In genomic region chr18:66461344-66461743, GRCh38 we compare ENCODE assay signal across 30 cellular contexts.
DNase-seq lines count a peak whose midpoint lies in the region; ATAC-seq, FAIRE-seq and TF ChIP-seq lines count a peak whose summit lies in the region.
"Had no signal": no experiment of that assay in that cellular context is flagged by ENCODE, and none has a peak within 500 bp of the region (broad histone marks: within the 10 kb centered on the region; RNA-seq: fewer than 3 reads in every experiment).

No MANE protein-coding gene starts in this region.

- H3K4me1 ChIP-seq in KMS-11 (ENCODE audit: low read depth, poor library complexity, severe bottlenecking) (peaks cover 10% of the 10 kb centered on the region), ovary (ENCODE audit: insufficient read depth) (no peaks in the 10 kb centered on the region)
- H3K4me1 ChIP-seq: Caco-2 had no signal

- H3K27ac ChIP-seq in KMS-11 (no peak overlapping the region), ovary (no peak overlapping the region)
- H3K27ac ChIP-seq: 22Rv1; BLaER1 treated with 17β-estradiol and CSF1 and Interleukin-3, amounts not matched to agents 10 nM and 100 nM; GM23248 had no signal

- TF ChIP-seq POLR2A in ovary (IDR thresholded peaks at IDR 0.05), result no peak

- no peaks in the 10 kb centered on the region for H3K9me3 ChIP-seq in ovary
- H3K9me3 ChIP-seq: BLaER1 treated with 17β-estradiol and CSF1 and Interleukin-3, amounts not matched to agents 10 nM and 100 nM; Caco-2; SK-N-SH had no signal

- TF ChIP-seq CTCF in KMS-11 (conservative IDR thresholded peaks at IDR 0.05; ENCODE audit: low read depth, low read length) (no peak), ovary (IDR thresholded peaks at IDR 0.05) (no peak)

- H3K36me3 ChIP-seq in KMS-11 (ENCODE audit: insufficient read depth) (no peaks in the 10 kb centered on the region), ovary (no peaks in the 10 kb centered on the region)
- H3K36me3 ChIP-seq: BLaER1 treated with 17β-estradiol and CSF1 and Interleukin-3, amounts not matched to agents 10 nM and 100 nM had no signal

- ATAC-seq in GM18858 (IDR thresholded peaks at IDR 0.05; ENCODE audit: unreplicated experiment), result peak; percentile 85
- peak; percentile 55 for ATAC-seq in HG02623 (IDR thresholded peaks at IDR 0.05; ENCODE audit: unreplicated experiment)
- no peak for ATAC-seq in GM18517 (IDR thresholded peaks at IDR 0.05; ENCODE audit: unreplicated experiment)

- 75 to 82% (median 76%) methylated on average over 3 of the region's 3 CpGs for WGBS in ovary, 3 donors

- no peak overlapping the region for H3K9ac ChIP-seq in KMS-11
- H3K9ac ChIP-seq: BLaER1 treated with 17β-estradiol and CSF1 and Interleukin-3, amounts not matched to agents 10 nM and 100 nM; GM23248; SK-N-SH had no signal

- FAIRE-seq in A204.1 (lab: Jason Lieb, UNC), result peak; percentile 68
- FAIRE-seq: GM12891, RCC 7860 had no signal

- intact Hi-C loops in ovary (cut with DNase I) (no loop called here), cardiac septum (cut with DNase I) (no loop called here)

- no peak overlapping the region for H2AFZ ChIP-seq in KMS-11 (ENCODE audit: low read depth)
- H2AFZ ChIP-seq: GM23248 had no signal

- DNase-seq in ovary (no peak), COR-L47 (lab: John Stamatoyannopoulos, UW) (no peak), cardiac septum (ENCODE audit: low spot score) (no peak)
- DNase-seq: Caco-2; CD4-positive, alpha-beta T cell; DMS 273 treated with DMSO at 0.1 percent for 48 hours; DMS79; EL; GDM1; GM23248; H7; KBM-7; NCI-H1092; NCI-H1417 treated with DMSO at 0.1 percent for 48 hours; NCI-H1694 treated with DMSO at 0.1 percent for 48 hours; NCI-H2081; NCI-H2227 treated with DMSO at 0.1 percent for 48 hours; NCI-H526 treated with DMSO at 0.1 percent for 48 hours; SK-N-SH; SW 1271; T-helper 9 cell had no signal

- H3K27me3 ChIP-seq in KMS-11 (ENCODE audit: insufficient read depth, low read depth) (no peaks in the 10 kb centered on the region), ovary (no peaks in the 10 kb centered on the region)
- H3K27me3 ChIP-seq: BLaER1 treated with 17β-estradiol and CSF1 and Interleukin-3, amounts not matched to agents 10 nM and 100 nM had no signal

- H3K4me2 ChIP-seq in KMS-11, result 0 out of 2 replicates have a peak overlapping the region, but pooled peaks have one; percentile 1
- H3K4me2 ChIP-seq: BLaER1 treated with 17β-estradiol and CSF1 and Interleukin-3, amounts not matched to agents 10 nM and 100 nM; SK-N-SH had no signal

- no peaks in the 10 kb centered on the region for H3K79me2 ChIP-seq in KMS-11 (ENCODE audit: insufficient read depth, low read depth)

- no peak for TF ChIP-seq EP300 in ovary (IDR thresholded peaks at IDR 0.05)

- H4K20me1 ChIP-seq in KMS-11 (ENCODE audit: insufficient read depth), result no peaks in the 10 kb centered on the region
- H4K20me1 ChIP-seq: BLaER1 treated with 17β-estradiol and CSF1 and Interleukin-3, amounts not matched to agents 10 nM and 100 nM had no signal

- no peak overlapping the region for H3K4me3 ChIP-seq in KMS-11 (IDR thresholded peaks at IDR 0.05; ENCODE audit: insufficient read depth, low read depth, low read length)
- H3K4me3 ChIP-seq in ovary, result no peak overlapping the region
- H3K4me3 ChIP-seq: BLaER1 treated with 17β-estradiol and CSF1 and Interleukin-3, amounts not matched to agents 10 nM and 100 nM; GM23248 had no signal
